In genomic region chr22:39077513-39077840, GRCh38 we compare ENCODE assay signal across 1 cellular context.
TF ChIP-seq lines count a peak whose summit lies in the region.

No MANE protein-coding gene starts in this region.

TF ChIP-seq in IMR-90, 13 proteins besides CTCF, POLR2A, EP300 and RAD21 (continued from another document):
- TF ChIP-seq NFE2L2 (IDR thresholded peaks at IDR 0.05; ENCODE audit: low read depth, low read length) = no peak
- TF ChIP-seq CHD1 (IDR thresholded peaks at IDR 0.05; ENCODE audit: low read depth, low read length) = no peak
- TF ChIP-seq, protein P1, sequence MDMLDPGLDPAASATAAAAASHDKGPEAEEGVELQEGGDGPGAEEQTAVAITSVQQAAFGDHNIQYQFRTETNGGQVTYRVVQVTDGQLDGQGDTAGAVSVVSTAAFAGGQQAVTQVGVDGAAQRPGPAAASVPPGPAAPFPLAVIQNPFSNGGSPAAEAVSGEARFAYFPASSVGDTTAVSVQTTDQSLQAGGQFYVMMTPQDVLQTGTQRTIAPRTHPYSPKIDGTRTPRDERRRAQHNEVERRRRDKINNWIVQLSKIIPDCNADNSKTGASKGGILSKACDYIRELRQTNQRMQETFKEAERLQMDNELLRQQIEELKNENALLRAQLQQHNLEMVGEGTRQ (IDR thresholded peaks at IDR 0.05; ENCODE audit: low read depth, low read length) = no peak
- no peak for TF ChIP-seq MAZ (IDR thresholded peaks at IDR 0.05; ENCODE audit: borderline replicate concordance, low read depth, low read length)
- TF ChIP-seq FOS (IDR thresholded peaks at IDR 0.05; ENCODE audit: low read depth, low read length) = no peak
